Comparison of ENCODE assay signal across 19 cellular contexts in genomic region chr17:82553210-82553930, GRCh38. TPM values are rescaled to one million over a fixed set of nuclear protein-coding genes. Genes with fewer than 3 reads are reported as not detected.
DNase-seq lines count a peak whose midpoint lies in the region; ATAC-seq and TF ChIP-seq lines count a peak whose summit lies in the region.
"Had no signal": no experiment of that assay in that cellular context is flagged by ENCODE, and none has a peak within 500 bp of the region (broad histone marks: within the 10 kb centered on the region; RNA-seq: fewer than 3 reads in every experiment).

No MANE protein-coding gene starts in this region.

- H3K79me2 ChIP-seq in neural progenitor cell (ENCODE audit: low read depth) = peaks cover 100% of the 10 kb centered on the region

- H3K9ac ChIP-seq in endodermal cell (ENCODE audit: extremely low read depth, low read length, poor library complexity, severe bottlenecking) (no peak overlapping the region), neural progenitor cell (no peak overlapping the region)

- H3K9me3 ChIP-seq in endodermal cell (ENCODE audit: control insufficient read depth, low read length) = no peaks in the 10 kb centered on the region
- H3K9me3 ChIP-seq in neural progenitor cell (ENCODE audit: low read depth) = no peaks in the 10 kb centered on the region
- H3K9me3 ChIP-seq in vagina = no peaks in the 10 kb centered on the region
- H3K9me3 ChIP-seq: spleen had no signal

- H3K4me3 ChIP-seq in endodermal cell (ENCODE audit: low read length) (no peak overlapping the region), neural progenitor cell (no peak overlapping the region), vagina (no peak overlapping the region)
- H3K4me3 ChIP-seq: PC-9, spleen had no signal

- peaks cover 15% of the 10 kb centered on the region for H3K4me1 Mint-ChIP-seq in endodermal cell
- H3K4me1 Mint-ChIP-seq in neural progenitor cell = peaks cover 35% of the 10 kb centered on the region

- H2AFZ ChIP-seq in neural progenitor cell (replicated peaks) = no peak overlapping the region
- H2AFZ ChIP-seq: PC-9 had no signal

- H3K27ac ChIP-seq in endodermal cell (ENCODE audit: low read depth, low read length) (peak overlapping the region; percentile 70), neural progenitor cell (peak overlapping the region; percentile 60), vagina (peak overlapping the region; percentile 31)

- H3K27ac Mint-ChIP-seq in endodermal cell (peak overlapping the region; percentile 48), neural progenitor cell (no peak overlapping the region)
- H3K27ac Mint-ChIP-seq: stimulated activated naive CD8-positive, alpha-beta T cell treated with anti-CD3 and anti-CD28 coated beads, Interleukin-15, amount 100 ng/mL, for 72 hours had no signal

- intact Hi-C loops in Right ventricle myocardium inferior (cut with DNase I) = loop anchor here (5.0 kb wide), 3 partner anchors 36 to 201 kb away; partner anchors contain the start of gene FOXK2
- intact Hi-C loops in cardiac septum (cut with DNase I) = loop anchor here (5.0 kb wide), 1 partner anchor 56 kb away; no protein-coding TSS in a partner anchor
- intact Hi-C loops in vagina (cut with DNase I) = loop anchor here (2.0 kb wide), 1 partner anchor 203 kb away; no protein-coding TSS in a partner anchor

- no peak for DNase-seq in Right ventricle myocardium inferior (ENCODE audit: missing footprints)
- no peak for DNase-seq in cardiac septum (ENCODE audit: low spot score)
- DNase-seq in endodermal cell = peak; percentile 73
- DNase-seq in neural progenitor cell (ENCODE audit: low spot score) = no peak
- DNase-seq in vagina (ENCODE audit: extremely low spot score in 2 of 2) = no peak
- no peak for DNase-seq in NCI-H2171 (lab: John Stamatoyannopoulos, UW)
- no peak for DNase-seq in stimulated activated CD4-positive, alpha-beta T cell treated with anti-CD3 and anti-CD28 coated beads, Interleukin-4, amount 100 ng/mL, for 24 hours
- DNase-seq: activated CD8-positive, alpha-beta T cell treated with anti-CD3 and anti-CD28 coated beads for 36 hours; CD4-positive, alpha-beta T cell; DMS79 treated with DMSO at 0.1 percent for 48 hours; effector memory CD8-positive, alpha-beta T cell; midbrain; NCI-H1694 treated with DMSO at 0.1 percent for 48 hours; NCI-H524 treated with DMSO at 0.1 percent for 48 hours; PC-9; spleen; stimulated activated naive CD8-positive, alpha-beta T cell treated with anti-CD3 and anti-CD28 coated beads, Interleukin-15, amount 100 ng/mL, for 72 hours had no signal

- H3K36me3 Mint-ChIP-seq in endodermal cell (ENCODE audit: low read depth) (peaks cover 4% of the 10 kb centered on the region), neural progenitor cell (peaks cover 1% of the 10 kb centered on the region)

- no peak for TF ChIP-seq CTCF in endodermal cell (conservative IDR thresholded peaks at IDR 0.05)
- no peak for TF ChIP-seq CTCF in neural progenitor cell (IDR thresholded peaks at IDR 0.05)
- TF ChIP-seq CTCF in vagina (IDR thresholded peaks at IDR 0.05) = no peak

- TF ChIP-seq POLR2A in vagina (IDR thresholded peaks at IDR 0.05) = no peak

- H3K27me3 ChIP-seq in endodermal cell (ENCODE audit: control insufficient read depth, insufficient read depth, low read length, poor library complexity, severe bottlenecking) (no peaks in the 10 kb centered on the region), neural progenitor cell (no peaks in the 10 kb centered on the region), vagina (no peaks in the 10 kb centered on the region)
- H3K27me3 ChIP-seq: spleen had no signal

- H3K9me3 Mint-ChIP-seq in endodermal cell (no peaks in the 10 kb centered on the region), neural progenitor cell (no peaks in the 10 kb centered on the region)
- H3K9me3 Mint-ChIP-seq: activated CD8-positive, alpha-beta T cell treated with anti-CD3 and anti-CD28 coated beads for 36 hours; activated T-helper 2 cell treated with anti-CD3 and anti-CD28 coated beads, Interferon-gamma antibody, Interleukin-2, Interleukin-4, amounts not matched to agents 10 μg/mL and 5 μg/mL and 100 μg/mL, durations not matched to agents 14 hours and 24 hours and 36 hours; CD4-positive, alpha-beta T cell; effector memory CD8-positive, alpha-beta T cell; stimulated activated naive CD8-positive, alpha-beta T cell treated with anti-CD3 and anti-CD28 coated beads, Interleukin-15, amount 100 ng/mL, for 72 hours had no signal

- H3F3A ChIP-seq in neural progenitor cell (ENCODE audit: low read depth) = peaks cover 16% of the 10 kb centered on the region

- H3K4me1 ChIP-seq in endodermal cell (ENCODE audit: control insufficient read depth, insufficient read depth, low read length) = no peaks in the 10 kb centered on the region
- no peaks in the 10 kb centered on the region for H3K4me1 ChIP-seq in neural progenitor cell
- peaks cover 61% of the 10 kb centered on the region for H3K4me1 ChIP-seq in vagina

- H3K4me2 ChIP-seq in neural progenitor cell = no peak overlapping the region
- H3K4me2 ChIP-seq: PC-9 had no signal

- ATAC-seq in Right ventricle myocardium inferior = peak; percentile 37
- no peak for ATAC-seq in GM18907 (IDR thresholded peaks at IDR 0.05; ENCODE audit: unreplicated experiment)
- ATAC-seq: activated CD8-positive, alpha-beta T cell treated with anti-CD3 and anti-CD28 coated beads for 36 hours; effector memory CD8-positive, alpha-beta T cell; stimulated activated naive CD8-positive, alpha-beta T cell treated with anti-CD3 and anti-CD28 coated beads, Interleukin-15, amount 100 ng/mL, for 72 hours had no signal

- WGBS in endodermal cell (ENCODE audit: insufficient coverage in 1 of 2, insufficient read length in 1 of 2), 2 experiments = 87% methylated on average over 14 to 18 of the region's 18 CpGs

- peaks cover 11% of the 10 kb centered on the region for H3K36me3 ChIP-seq in endodermal cell (ENCODE audit: control insufficient read depth, insufficient read depth, low read length)
- H3K36me3 ChIP-seq in neural progenitor cell = no peaks in the 10 kb centered on the region
- H3K36me3 ChIP-seq in vagina = no peaks in the 10 kb centered on the region

- H3K4me3 Mint-ChIP-seq in endodermal cell (no peak overlapping the region), neural progenitor cell (no peak overlapping the region)
- H3K4me3 Mint-ChIP-seq: activated CD8-positive, alpha-beta T cell treated with anti-CD3 and anti-CD28 coated beads for 36 hours; CD4-positive, alpha-beta T cell; effector memory CD8-positive, alpha-beta T cell; stimulated activated naive CD8-positive, alpha-beta T cell treated with anti-CD3 and anti-CD28 coated beads, Interleukin-15, amount 100 ng/mL, for 72 hours had no signal

- H4K20me1 ChIP-seq in neural progenitor cell (ENCODE audit: low read depth) = peaks cover 93% of the 10 kb centered on the region

- H3K27me3 Mint-ChIP-seq in endodermal cell (ENCODE audit: insufficient read depth) (no peaks in the 10 kb centered on the region), neural progenitor cell (ENCODE audit: insufficient read depth, low read depth) (peaks cover 5% of the 10 kb centered on the region)
- H3K27me3 Mint-ChIP-seq: activated CD8-positive, alpha-beta T cell treated with anti-CD3 and anti-CD28 coated beads for 36 hours; CD4-positive, alpha-beta T cell; effector memory CD8-positive, alpha-beta T cell; stimulated activated naive CD8-positive, alpha-beta T cell treated with anti-CD3 and anti-CD28 coated beads, Interleukin-15, amount 100 ng/mL, for 72 hours had no signal

RNA-seq across cellular contexts. Expression of gene FOXK2, which starts 33.8 kb away (rescaled TPM):
- total RNA-seq in Right ventricle myocardium inferior (39.4 TPM), cardiac septum (40.2 TPM), endodermal cell (10 to 100 TPM; 67.2 to 68.1 TPM), neural progenitor cell (ENCODE audit: low replicate concordance) (28.1 and 45.9 TPM in 2 replicates), vagina (55.5 TPM)
- polyA plus RNA-seq in endodermal cell (2013, experiment 1 of 2) = 58.7 TPM
- 53.1 TPM for polyA plus RNA-seq in endodermal cell (2013, experiment 2 of 2)
